Comparison of ENCODE assay signal across 9 cellular contexts in genomic region chr7:75596727-75597614, GRCh38.
DNase-seq lines count a peak whose midpoint lies in the region; ATAC-seq, FAIRE-seq and TF ChIP-seq lines count a peak whose summit lies in the region.
"Had no signal": no experiment of that assay in that cellular context is flagged by ENCODE, and none has a peak within 500 bp of the region (broad histone marks: within the 10 kb centered on the region; RNA-seq: fewer than 3 reads in every experiment).

No MANE protein-coding gene starts in this region.

- no peak overlapping the region for H2BK120ac ChIP-seq in H1 (replicated peaks; ENCODE audit: low read depth, low read length)

- H3K4ac ChIP-seq in H1 (replicated peaks; ENCODE audit: insufficient read length, low read depth, low read length), result no peak overlapping the region

- peak; percentile 39 for ATAC-seq in GM18858 (IDR thresholded peaks at IDR 0.05; ENCODE audit: unreplicated experiment)
- no peak for ATAC-seq in GM19455 (IDR thresholded peaks at IDR 0.05; ENCODE audit: unreplicated experiment)

- no peaks in the 10 kb centered on the region for H3K79me2 ChIP-seq in PC-9 (ENCODE audit: low read depth)
- 0 out of 4 replicates have a peak, but pooled peaks cover 0 to 3% of the 10 kb centered on the region in 2 experiments for H3K79me2 ChIP-seq in H1 (ENCODE audit: control insufficient read depth in 1 of 2, insufficient read depth in 2 of 2, low read length in 2 of 2)

- H3K4me2 ChIP-seq in PC-9 (peak overlapping the region; percentile 54), H1 (ENCODE audit: insufficient read depth in 1 of 2, low read depth in 2 of 2, low read length in 2 of 2) (no peak overlapping the region)

- no peak overlapping the region for H3K14ac ChIP-seq in H1 (ENCODE audit: insufficient read length)

- POLR2A ChIA-PET in PC-9 (lab: Charles Lee; ENCODE audit: unreplicated experiment) (interaction anchor here (0.6 to 0.7 kb wide), 2 partner anchors 69 to 1512 kb away, joined by 4 to 5 read pairs; no protein-coding TSS in a partner anchor), H1 (lab: Charles Lee; ENCODE audit: partially characterized antibody) (interaction anchor here (0.5 to 1.9 kb wide), 3 partner anchors 43 to 576 kb away, joined by 3 to 12 read pairs (median 5); no protein-coding TSS in a partner anchor)

- WGBS in H1 (ENCODE audit: extremely low coverage in 1 of 2, insufficient coverage in 1 of 2, insufficient read length in 1 of 2, insufficient replicate concordance in 2 of 2, low coverage in 1 of 2, low lambda C conversion rate in 2 of 2, missing lambda C conversion rate in 1 of 2), 2 experiments, result 87% methylated on average over 16 of the region's 16 CpGs; no CpG with 5 or more reads in 1 of the 2 experiments
- 81 to 86% methylated on average over 16 of the region's 16 CpGs for WGBS in sigmoid colon, 2 donors

- TF ChIP-seq POLR2A in H1 (IDR thresholded peaks at IDR 0.05; ENCODE audit: control extremely low read depth in 1 of 2, low read depth in 2 of 2, low read length in 2 of 2) (no peak), sigmoid colon (IDR thresholded peaks at IDR 0.05) (no peak)

- TF ChIP-seq EP300 in H1 (IDR thresholded peaks at IDR 0.05; ENCODE audit: borderline replicate concordance in 1 of 2, low read depth in 2 of 2, low read length in 2 of 2) (no peak), sigmoid colon (IDR thresholded peaks at IDR 0.05) (no peak)

- H3K79me1 ChIP-seq in H1 (ENCODE audit: low read depth, low read length), result no peaks in the 10 kb centered on the region; the same call in 1 of the 2 replicates

- H4K20me1 ChIP-seq in PC-9 (ENCODE audit: insufficient read depth) (no peaks in the 10 kb centered on the region), H1 (replicated peaks in 1 of 2; ENCODE audit: control insufficient read depth in 1 of 2, insufficient read depth in 2 of 2, low read length in 2 of 2) (peaks cover 0 to 3% of the 10 kb centered on the region in 2 experiments)

- H2BK12ac ChIP-seq in H1 (ENCODE audit: low read depth, low read length), result no peak overlapping the region

- no peaks in the 10 kb centered on the region for H3K36me3 ChIP-seq in PC-9 (ENCODE audit: low read depth)
- H3K36me3 ChIP-seq in H1 (ENCODE audit: control insufficient read depth in 2 of 4, insufficient read depth in 4 of 4, low read length in 3 of 4), result peaks cover 3 to 44% (median 8%) of the 10 kb centered on the region in 4 experiments
- peaks cover 0 to 7% (median under 1%) of the 10 kb centered on the region in 4 donors for H3K36me3 ChIP-seq in sigmoid colon

- H4K8ac ChIP-seq in H1 (ENCODE audit: extremely low read depth, insufficient read depth, low read length), result no peak overlapping the region

- peak overlapping the region in 1 of 4 experiments; percentile 26; a peak in 1 of 7 replicates for H3K9ac ChIP-seq in H1 (replicated peaks in 1 of 4; ENCODE audit: extremely low read depth in 1 of 4, low read depth in 3 of 4, low read length in 3 of 4)

- no TSS peak for BruUV-seq in PC-9 (replicated peaks; lab: Mats Ljungman, UMichigan)

- H3K23ac ChIP-seq in H1 (ENCODE audit: insufficient read length), result no peak overlapping the region

- H2BK5ac ChIP-seq in H1 (ENCODE audit: low read depth, low read length), result 0 out of 2 replicates have a peak overlapping the region, but pooled peaks have one; percentile 35

- peaks cover 40% of the 10 kb centered on the region for H3K4me1 ChIP-seq in PC-9 (replicated peaks; ENCODE audit: insufficient read depth)
- H3K4me1 ChIP-seq in H1 (replicated peaks in 1 of 4; ENCODE audit: control insufficient read depth in 3 of 4, insufficient read depth in 4 of 4, low read length in 3 of 4), result peaks cover 0 to 18% (median 10%) of the 10 kb centered on the region in 4 experiments; a peak in 6 of 7 replicates
- H3K4me1 ChIP-seq in sigmoid colon, result no peaks in the 10 kb centered on the region

- no peak overlapping the region for H2BK20ac ChIP-seq in H1 (ENCODE audit: low read length)

- no peak for TF ChIP-seq RAD21 in H1 (IDR thresholded peaks at IDR 0.05 in 1 of 2, conservative IDR thresholded peaks at IDR 0.05 in 1 of 2; ENCODE audit: low read depth in 2 of 2, low read length in 2 of 2)

- H3K27ac ChIP-seq in PC-9 (peak overlapping the region; percentile 62), H1 (ENCODE audit: low read depth, low read length) (no peak overlapping the region), sigmoid colon (no peak overlapping the region)

- CTCF ChIA-PET in PC-9 (lab: Charles Lee), result interaction anchor here (0.6 kb wide), 1 partner anchor 270 kb away, joined by 7 read pairs; no protein-coding TSS in a partner anchor
- CTCF ChIA-PET in H1 (lab: Charles Lee; ENCODE audit: partially characterized antibody), result interaction anchor here (1.1 to 1.4 kb wide), 3 partner anchors 45 to 167 kb away, joined by 3 to 4 read pairs (median 4); no protein-coding TSS in a partner anchor

- H3K56ac ChIP-seq in H1 (replicated peaks; ENCODE audit: insufficient read length, low read depth, low read length), result no peak overlapping the region

- no peak overlapping the region for H2AK5ac ChIP-seq in H1 (ENCODE audit: low read depth, low read length)

- intact Hi-C loops in PC-9 (cut with micrococcal nuclease; ENCODE audit: unreplicated experiment), result no loop called here
- intact Hi-C loops in sigmoid colon (cut with DNase I), result no loop called here

- H3K9me2 ChIP-seq in PC-9 (ENCODE audit: insufficient read depth), result no peaks in the 10 kb centered on the region

- H4K91ac ChIP-seq in H1 (replicated peaks; ENCODE audit: insufficient read length, low read length), result no peak overlapping the region

- H3K27me3 ChIP-seq in PC-9 (ENCODE audit: insufficient read depth, low read depth) (no peaks in the 10 kb centered on the region), H1 (replicated peaks in 1 of 4; ENCODE audit: control insufficient read depth in 3 of 4, extremely low read depth in 1 of 4, insufficient read depth in 3 of 4, low read length in 3 of 4) (no peaks in the 10 kb centered on the region), sigmoid colon (no peaks in the 10 kb centered on the region)

- no peak overlapping the region for H3K4me3 ChIP-seq in PC-9
- H3K4me3 ChIP-seq in H1 (ENCODE audit: extremely low read depth in 1 of 4, insufficient read depth in 2 of 4, low read depth in 3 of 4, low read length in 4 of 4), result no peak overlapping the region
- no peak overlapping the region for H3K4me3 ChIP-seq in sigmoid colon

- 0 out of 2 replicates have a peak overlapping the region, but pooled peaks have one; percentile 9 for H2AFZ ChIP-seq in PC-9
- H2AFZ ChIP-seq in H1 (ENCODE audit: low read length), result no peak overlapping the region

- H3K9me3 ChIP-seq in PC-9 (ENCODE audit: insufficient read depth, low read depth) (no peaks in the 10 kb centered on the region), H1 (ENCODE audit: insufficient read depth in 2 of 2, low read depth in 1 of 2, low read length in 1 of 2) (no peaks in the 10 kb centered on the region), sigmoid colon (no peaks in the 10 kb centered on the region)

- FAIRE-seq in H1 (lab: Jason Lieb, UNC), result no peak

- H3F3A ChIP-seq in PC-9 (ENCODE audit: insufficient read depth, low read depth), result peaks cover 30% of the 10 kb centered on the region

- no peak overlapping the region for H4K5ac ChIP-seq in H1 (ENCODE audit: insufficient read length, low read depth, low read length)

- TF ChIP-seq CTCF in PC-9 (conservative IDR thresholded peaks at IDR 0.05), result no peak
- no peak for TF ChIP-seq CTCF in H1 (IDR thresholded peaks at IDR 0.05; ENCODE audit: control extremely low read depth in 1 of 3, insufficient read depth in 1 of 3, low read depth in 1 of 3, low read length in 3 of 3)
- TF ChIP-seq CTCF in sigmoid colon (IDR thresholded peaks at IDR 0.05), result no peak

- DNase-seq in A172 (ENCODE audit: low spot score), result peak; percentile 90
- DNase-seq in PC-9, result peak; percentile 43 to 80
- DNase-seq in H1 (ENCODE audit: low read depth in 1 of 2, low spot score in 2 of 2), result no peak
- no peak for DNase-seq in NCI-H128 (lab: John Stamatoyannopoulos, UW; ENCODE audit: unreplicated experiment)
- DNase-seq in sigmoid colon, result no peak
- DNase-seq in anterior cingulate cortex (lab: John Stamatoyannopoulos, UW), result no peak
- DNase-seq: NCI-H526 treated with DMSO at 0.1 percent for 48 hours had no signal

- H3K18ac ChIP-seq in H1 (ENCODE audit: extremely low read depth, low read length), result no peak overlapping the region; the same call in 1 of the 2 replicates

- H3K23me2 ChIP-seq in H1 (ENCODE audit: low read depth, low read length), result no peaks in the 10 kb centered on the region

- H2BK15ac ChIP-seq in H1 (ENCODE audit: low read length), result no peak overlapping the region

TF ChIP-seq in H1, 55 proteins besides CTCF, POLR2A, EP300 and RAD21 (continues in another document):
- TF ChIP-seq ATF3 (IDR thresholded peaks at IDR 0.05; ENCODE audit: insufficient read depth, low read depth, low read length) (no peak), CEBPB (IDR thresholded peaks at IDR 0.05; ENCODE audit: low read depth, low read length) (no peak), POLR2AphosphoS5 (IDR thresholded peaks at IDR 0.05; ENCODE audit: low read depth, low read length) (no peak), FOSL1 (IDR thresholded peaks at IDR 0.05; ENCODE audit: insufficient read depth, low read depth, low read length) (no peak), CHD1 (IDR thresholded peaks at IDR 0.05; ENCODE audit: low read depth, low read length) (no peak), RFX5 (IDR thresholded peaks at IDR 0.05; ENCODE audit: borderline replicate concordance, low read depth, low read length) (no peak), CBX5 (IDR thresholded peaks at IDR 0.05; ENCODE audit: low read depth, low read length) (no peak), SUZ12 (IDR thresholded peaks at IDR 0.05; ENCODE audit: low read length) (no peak), CHD2 (IDR thresholded peaks at IDR 0.05; ENCODE audit: low read length) (no peak), E2F6 (IDR thresholded peaks at IDR 0.05) (no peak), EGR1 (IDR thresholded peaks at IDR 0.05; ENCODE audit: borderline replicate concordance, low read depth, low read length) (no peak), RXRA (IDR thresholded peaks at IDR 0.05; ENCODE audit: insufficient read depth, low read depth, low read length) (no peak), RBBP5 (IDR thresholded peaks at IDR 0.05; ENCODE audit: borderline replicate concordance, low read depth, low read length) (no peak)

Comparison
In these comparisons a context has a peak if more than half of its experiments do, and no peak if none do; other contexts are left out.
1. DNase-seq: peak in A172 (single experiment) and PC-9 (2 of 2); none in H1 (0 of 2), NCI-H128 (single experiment), sigmoid colon (single experiment) and anterior cingulate cortex (0 of 58).